Comparison of ENCODE assay signal across 1 cellular context in the genomic region with DNA sequence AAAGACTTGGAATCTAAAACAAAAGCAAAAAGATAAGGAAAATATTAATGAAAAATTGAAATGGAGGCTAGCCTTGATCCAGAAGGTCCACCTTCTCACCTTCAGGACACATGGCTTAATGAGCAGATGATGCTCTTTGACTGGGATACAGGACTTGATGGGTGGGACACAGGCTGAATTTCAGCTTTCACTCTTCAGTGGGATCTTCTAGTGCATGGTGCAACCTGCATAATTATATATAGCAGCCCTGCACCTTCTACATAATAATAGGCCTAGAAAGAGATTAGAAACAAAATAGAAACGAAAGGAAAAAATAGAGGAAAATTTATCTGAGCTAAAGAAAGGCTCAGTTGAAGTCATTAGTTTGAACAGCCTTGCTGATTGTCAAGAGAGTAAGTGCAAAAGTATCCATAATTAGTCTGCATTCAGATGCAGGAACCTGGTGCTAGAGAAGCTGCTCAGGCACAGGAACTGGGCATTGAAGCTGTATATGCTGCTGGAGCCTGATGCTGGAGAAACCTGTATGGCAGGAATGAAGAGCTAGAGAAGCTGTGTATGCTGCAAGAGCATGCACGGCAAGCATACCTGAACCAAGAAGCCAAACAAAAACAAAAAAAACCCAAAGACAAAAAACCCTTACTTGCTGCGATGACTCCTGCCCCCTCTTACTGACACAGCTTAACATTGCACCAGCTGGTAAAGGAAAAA.
TF ChIP-seq lines count a peak whose summit lies in the region.

No MANE protein-coding gene starts in this region.

TF ChIP-seq in GM23338, 12 proteins besides CTCF, POLR2A, EP300 and RAD21 (continued from another document):
- TF ChIP-seq, protein P1, sequence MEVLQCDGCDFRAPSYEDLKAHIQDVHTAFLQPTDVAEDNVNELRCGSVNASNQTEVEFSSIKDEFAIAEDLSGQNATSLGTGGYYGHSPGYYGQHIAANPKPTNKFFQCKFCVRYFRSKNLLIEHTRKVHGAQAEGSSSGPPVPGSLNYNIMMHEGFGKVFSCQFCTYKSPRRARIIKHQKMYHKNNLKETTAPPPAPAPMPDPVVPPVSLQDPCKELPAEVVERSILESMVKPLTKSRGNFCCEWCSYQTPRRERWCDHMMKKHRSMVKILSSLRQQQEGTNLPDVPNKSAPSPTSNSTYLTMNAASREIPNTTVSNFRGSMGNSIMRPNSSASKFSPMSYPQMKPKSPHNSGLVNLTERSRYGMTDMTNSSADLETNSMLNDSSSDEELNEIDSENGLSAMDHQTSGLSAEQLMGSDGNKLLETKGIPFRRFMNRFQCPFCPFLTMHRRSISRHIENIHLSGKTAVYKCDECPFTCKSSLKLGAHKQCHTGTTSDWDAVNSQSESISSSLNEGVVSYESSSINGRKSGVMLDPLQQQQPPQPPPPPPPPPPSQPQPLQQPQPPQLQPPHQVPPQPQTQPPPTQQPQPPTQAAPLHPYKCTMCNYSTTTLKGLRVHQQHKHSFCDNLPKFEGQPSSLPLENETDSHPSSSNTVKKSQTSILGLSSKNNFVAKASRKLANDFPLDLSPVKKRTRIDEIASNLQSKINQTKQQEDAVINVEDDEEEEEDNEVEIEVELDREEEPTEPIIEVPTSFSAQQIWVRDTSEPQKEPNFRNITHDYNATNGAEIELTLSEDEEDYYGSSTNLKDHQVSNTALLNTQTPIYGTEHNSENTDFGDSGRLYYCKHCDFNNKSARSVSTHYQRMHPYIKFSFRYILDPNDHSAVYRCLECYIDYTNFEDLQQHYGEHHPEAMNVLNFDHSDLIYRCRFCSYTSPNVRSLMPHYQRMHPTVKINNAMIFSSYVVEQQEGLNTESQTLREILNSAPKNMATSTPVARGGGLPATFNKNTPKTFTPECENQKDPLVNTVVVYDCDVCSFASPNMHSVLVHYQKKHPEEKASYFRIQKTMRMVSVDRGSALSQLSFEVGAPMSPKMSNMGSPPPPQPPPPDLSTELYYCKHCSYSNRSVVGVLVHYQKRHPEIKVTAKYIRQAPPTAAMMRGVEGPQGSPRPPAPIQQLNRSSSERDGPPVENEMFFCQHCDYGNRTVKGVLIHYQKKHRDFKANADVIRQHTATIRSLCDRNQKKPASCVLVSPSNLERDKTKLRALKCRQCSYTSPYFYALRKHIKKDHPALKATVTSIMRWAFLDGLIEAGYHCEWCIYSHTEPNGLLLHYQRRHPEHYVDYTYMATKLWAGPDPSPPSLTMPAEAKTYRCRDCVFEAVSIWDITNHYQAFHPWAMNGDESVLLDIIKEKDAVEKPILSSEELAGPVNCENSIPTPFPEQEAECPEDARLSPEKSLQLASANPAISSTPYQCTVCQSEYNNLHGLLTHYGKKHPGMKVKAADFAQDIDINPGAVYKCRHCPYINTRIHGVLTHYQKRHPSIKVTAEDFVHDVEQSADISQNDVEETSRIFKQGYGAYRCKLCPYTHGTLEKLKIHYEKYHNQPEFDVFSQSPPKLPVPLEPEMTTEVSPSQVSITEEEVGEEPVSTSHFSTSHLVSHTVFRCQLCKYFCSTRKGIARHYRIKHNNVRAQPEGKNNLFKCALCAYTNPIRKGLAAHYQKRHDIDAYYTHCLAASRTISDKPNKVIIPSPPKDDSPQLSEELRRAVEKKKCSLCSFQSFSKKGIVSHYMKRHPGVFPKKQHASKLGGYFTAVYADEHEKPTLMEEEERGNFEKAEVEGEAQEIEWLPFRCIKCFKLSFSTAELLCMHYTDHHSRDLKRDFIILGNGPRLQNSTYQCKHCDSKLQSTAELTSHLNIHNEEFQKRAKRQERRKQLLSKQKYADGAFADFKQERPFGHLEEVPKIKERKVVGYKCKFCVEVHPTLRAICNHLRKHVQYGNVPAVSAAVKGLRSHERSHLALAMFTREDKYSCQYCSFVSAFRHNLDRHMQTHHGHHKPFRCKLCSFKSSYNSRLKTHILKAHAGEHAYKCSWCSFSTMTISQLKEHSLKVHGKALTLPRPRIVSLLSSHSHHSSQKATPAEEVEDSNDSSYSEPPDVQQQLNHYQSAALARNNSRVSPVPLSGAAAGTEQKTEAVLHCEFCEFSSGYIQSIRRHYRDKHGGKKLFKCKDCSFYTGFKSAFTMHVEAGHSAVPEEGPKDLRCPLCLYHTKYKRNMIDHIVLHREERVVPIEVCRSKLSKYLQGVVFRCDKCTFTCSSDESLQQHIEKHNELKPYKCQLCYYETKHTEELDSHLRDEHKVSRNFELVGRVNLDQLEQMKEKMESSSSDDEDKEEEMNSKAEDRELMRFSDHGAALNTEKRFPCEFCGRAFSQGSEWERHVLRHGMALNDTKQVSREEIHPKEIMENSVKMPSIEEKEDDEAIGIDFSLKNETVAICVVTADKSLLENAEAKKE (CRISPR knock-in tag; IDR thresholded peaks at IDR 0.05), result peak; percentile 93
TF ChIP-seq in GM23338: peak in this region for 3.
